11 cellular contexts compared by ENCODE assay signal in genomic region chr14:32635103-32635719, GRCh38.
DNase-seq lines count a peak whose midpoint lies in the region; ATAC-seq, FAIRE-seq and TF ChIP-seq lines count a peak whose summit lies in the region.
"Had no signal": no experiment of that assay in that cellular context is flagged by ENCODE, and none has a peak within 500 bp of the region (broad histone marks: within the 10 kb centered on the region; RNA-seq: fewer than 3 reads in every experiment).

No MANE protein-coding gene starts in this region.

- no peaks in the 10 kb centered on the region for H3K4me1 ChIP-seq in A549

- H3K4me3 Mint-ChIP-seq in natural killer cell: no peak overlapping the region
- H3K4me3 Mint-ChIP-seq: activated CD8-positive, alpha-beta T cell treated with anti-CD3 and anti-CD28 coated beads, Interleukin-2, amount 10 ng/mL, durations not matched to agents 7 days and 5 days; CD8-positive, alpha-beta memory T cell had no signal

- H3K4me1 Mint-ChIP-seq in natural killer cell: no peaks in the 10 kb centered on the region
- H3K4me1 Mint-ChIP-seq: CD8-positive, alpha-beta memory T cell had no signal

- DNase-seq in A549 (ENCODE audit: low read depth in 1 of 2, low spot score in 1 of 2): no peak
- DNase-seq in H54 (ENCODE audit: insufficient read length, low spot score): no peak
- DNase-seq in astrocyte of the hippocampus (ENCODE audit: low read depth, low spot score): peak; percentile 56
- DNase-seq in iris pigment epithelial cell (ENCODE audit: low read depth): peak; percentile 61
- no peak for DNase-seq in natural killer cell
- DNase-seq in stimulated activated naive CD8-positive, alpha-beta T cell treated with anti-CD3 and anti-CD28 coated beads, Interleukin-15, Interleukin-2, amounts not matched to agents 100 U/mL and 50 U/mL, for 24 hours: no peak
- DNase-seq in NCI-H1694 treated with DMSO at 0.1 percent for 48 hours (lab: John Stamatoyannopoulos, UW): no peak
- DNase-seq: activated CD8-positive, alpha-beta T cell treated with anti-CD3 and anti-CD28 coated beads, Interleukin-2, amount 10 ng/mL, durations not matched to agents 7 days and 5 days; CD8-positive, alpha-beta memory T cell; erythroblast had no signal

- no peak for FAIRE-seq in A549 (lab: Jason Lieb, UNC)
- peak; percentile 99 for FAIRE-seq in H54 (lab: Jason Lieb, UNC)

- no peak for TF ChIP-seq EP300 in A549 (IDR thresholded peaks at IDR 0.05)

- ATAC-seq in A549 (no peak), natural killer cell (no peak), HG02623 (IDR thresholded peaks at IDR 0.05; ENCODE audit: unreplicated experiment) (no peak)
- no peak for ATAC-seq in stimulated activated naive CD8-positive, alpha-beta T cell treated with anti-CD3 and anti-CD28 coated beads, Interleukin-15, Interleukin-2, amounts not matched to agents 100 U/mL and 50 U/mL, for 24 hours
- ATAC-seq: activated CD8-positive, alpha-beta T cell treated with anti-CD3 and anti-CD28 coated beads, Interleukin-2, amount 10 ng/mL, durations not matched to agents 7 days and 5 days had no signal

- H3K27ac Mint-ChIP-seq in natural killer cell: no peak overlapping the region
- H3K27ac Mint-ChIP-seq: activated CD8-positive, alpha-beta T cell treated with anti-CD3 and anti-CD28 coated beads, Interleukin-2, amount 10 ng/mL, durations not matched to agents 7 days and 5 days; CD8-positive, alpha-beta memory T cell had no signal

- peak overlapping the region; percentile 51 for H3K4me2 ChIP-seq in A549

- no peaks in the 10 kb centered on the region for H3K27me3 Mint-ChIP-seq in natural killer cell (ENCODE audit: low read depth in 2 of 2)
- H3K27me3 Mint-ChIP-seq: CD8-positive, alpha-beta memory T cell had no signal

- H3K9me3 Mint-ChIP-seq in natural killer cell: no peaks in the 10 kb centered on the region

- intact Hi-C loops in natural killer cell (cut with micrococcal nuclease): no loop called here

- H3K9me3 ChIP-seq in A549: no peaks in the 10 kb centered on the region

- H3K27ac ChIP-seq in A549: no peak overlapping the region

- CTCF ChIA-PET in A549 (lab: Yijun Ruan, JAX): no interaction called here

- no peak for TF ChIP-seq POLR2A in A549 (IDR thresholded peaks at IDR 0.05; ENCODE audit: low read length)
- TF ChIP-seq POLR2A in H54 (IDR thresholded peaks at IDR 0.05; ENCODE audit: low read depth, low read length): no peak

- no peak for TF ChIP-seq CTCF in A549 (IDR thresholded peaks at IDR 0.05)
- no peak for TF ChIP-seq CTCF in natural killer cell (IDR thresholded peaks at IDR 0.05)

- H3K36me3 Mint-ChIP-seq in natural killer cell: no peaks in the 10 kb centered on the region
- H3K36me3 Mint-ChIP-seq: CD8-positive, alpha-beta memory T cell had no signal

- WGBS in A549 (ENCODE audit: missing lambda C conversion rate): 12% methylated on average over 2 of the region's 2 CpGs

- TF ChIP-seq RAD21 in A549 (conservative IDR thresholded peaks at IDR 0.05 in 1 of 2, IDR thresholded peaks at IDR 0.05 in 1 of 2): no peak

- H3K4me3 ChIP-seq in A549: no peak overlapping the region

- POLR2A ChIA-PET in A549 (lab: Yijun Ruan, JAX): no interaction called here

TF ChIP-seq in A549, 52 proteins besides CTCF, POLR2A, EP300 and RAD21:
- TF ChIP-seq FOSL2 (IDR thresholded peaks at IDR 0.05): no peak
- peak; percentile 41; the same call in 1 of the 2 replicates for TF ChIP-seq FOSL2 (CRISPR knock-in tag; IDR thresholded peaks at IDR 0.05)
- TF ChIP-seq EHF (CRISPR knock-in tag; IDR thresholded peaks at IDR 0.05): no peak
- TF ChIP-seq NPAS2 (CRISPR knock-in tag; IDR thresholded peaks at IDR 0.05; ENCODE audit: borderline replicate concordance): no peak

Comparison
In these comparisons a context has a peak if more than half of its experiments do, and no peak if none do; other contexts are left out.
1. DNase-seq: peak in astrocyte of the hippocampus (single experiment) and iris pigment epithelial cell (single experiment); none in A549 (0 of 2), H54 (single experiment), natural killer cell (single experiment), stimulated activated naive CD8-positive, alpha-beta T cell treated with anti-CD3 and anti-CD28 coated beads, Interleukin-15, Interleukin-2, amounts not matched to agents 100 U/mL and 50 U/mL, for 24 hours (single experiment) and NCI-H1694 treated with DMSO at 0.1 percent for 48 hours (single experiment).